In the genomic region with DNA sequence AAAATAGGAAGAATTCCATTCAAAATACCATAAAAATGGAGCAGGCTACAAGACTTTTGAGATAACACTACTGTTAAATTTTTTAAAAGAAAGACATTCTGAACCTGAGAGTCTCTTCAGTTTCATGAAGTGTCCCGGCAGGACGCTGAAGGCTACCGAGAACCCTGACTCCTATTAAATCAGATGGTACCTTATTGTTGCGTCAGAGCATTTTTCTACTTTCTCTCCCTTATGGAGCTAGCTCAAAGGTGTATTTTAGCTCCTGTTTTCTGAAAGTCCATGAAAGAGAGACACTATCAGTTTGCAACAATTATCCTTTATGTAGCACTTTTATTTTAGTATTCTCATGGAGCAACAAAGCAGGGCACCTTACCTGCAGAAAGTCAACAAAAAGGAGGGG, we compare ENCODE assay signal across 37 cellular contexts.
"Had no signal": no experiment of that assay in that cellular context is flagged by ENCODE, and none has a peak within 500 bp of the region (broad histone marks: within the 10 kb centered on the region; RNA-seq: fewer than 3 reads in every experiment).

No MANE protein-coding gene starts in this region.

- H3K9me3 Mint-ChIP-seq: activated CD4-positive, alpha-beta T cell treated with anti-CD3 and anti-CD28 coated beads, Interleukin-2, amount 10 ng/mL, durations not matched to agents 24 days and 14 days; activated T-helper 2 cell treated with anti-CD3 and anti-CD28 coated beads, Interferon-gamma antibody, Interleukin-2, Interleukin-4, amounts not matched to agents 10 μg/mL and 5 μg/mL and 100 μg/mL, durations not matched to agents 14 hours and 24 hours and 36 hours; central memory CD8-positive, alpha-beta T cell; T-helper 2 cell treated with Interferon-gamma antibody and Interleukin-4, amounts not matched to agents 5 μg/mL and 100 μg/mL, for 36 hours had no signal

- H3K4me3 Mint-ChIP-seq: activated B cell treated with CpG ODN at 0.5 μM for 24 hours; activated CD4-positive, alpha-beta memory T cell treated with anti-CD3 and anti-CD28 coated beads, Interleukin-2, amount 10 ng/mL, durations not matched to agents 7 days and 5 days; activated CD4-positive, alpha-beta T cell treated with anti-CD3 and anti-CD28 coated beads, Interleukin-2, amount 10 ng/mL, durations not matched to agents 24 days and 14 days; activated CD8-positive, alpha-beta memory T cell treated with anti-CD3 and anti-CD28 coated beads, Interleukin-2, amount 10 ng/mL, durations not matched to agents 7 days and 5 days; activated CD8-positive, alpha-beta T cell treated with anti-CD3 and anti-CD28 coated beads, Interleukin-2, amount 10 ng/mL, durations not matched to agents 7 days and 5 days; activated naive CD4-positive, alpha-beta T cell treated with anti-CD3 and anti-CD28 coated beads for 36 hours; activated naive CD4-positive, alpha-beta T cell treated with anti-CD3 and anti-CD28 coated beads, Interleukin-2, amount 50 U/mL, for 24 hours; activated naive CD8-positive, alpha-beta T cell; activated naive CD8-positive, alpha-beta T cell treated with anti-CD3 and anti-CD28 coated beads, Interleukin-2, amount 10 ng/mL, durations not matched to agents 7 days and 5 days; activated naive CD8-positive, alpha-beta T cell treated with anti-CD3 and anti-CD28 coated beads, Interleukin-2, amount 50 U/mL, for 24 hours; activated T-cell treated with anti-CD3 and anti-CD28 coated beads, Interleukin-2, amount 50 U/mL, for 24 hours; brain; central memory CD8-positive, alpha-beta T cell; T-helper 1 cell treated with Interleukin-12 subunit alpha and Interleukin-12 subunit beta and Interleukin-4 antibody, amounts not matched to agents 30 μg/mL and 1 μg/mL, for 36 hours; T-helper 2 cell treated with Interferon-gamma antibody and Interleukin-4, amounts not matched to agents 5 μg/mL and 100 μg/mL, for 36 hours had no signal

- H3K27me3 Mint-ChIP-seq: activated CD4-positive, alpha-beta memory T cell treated with anti-CD3 and anti-CD28 coated beads, Interleukin-2, amount 10 ng/mL, durations not matched to agents 7 days and 5 days; activated CD4-positive, alpha-beta T cell treated with anti-CD3 and anti-CD28 coated beads, Interleukin-2, amount 10 ng/mL, durations not matched to agents 24 days and 14 days; activated CD8-positive, alpha-beta memory T cell treated with anti-CD3 and anti-CD28 coated beads, Interleukin-2, amount 10 ng/mL, durations not matched to agents 7 days and 5 days; activated naive CD8-positive, alpha-beta T cell treated with anti-CD3 and anti-CD28 coated beads, Interleukin-2, amount 10 ng/mL, durations not matched to agents 7 days and 5 days; brain; central memory CD8-positive, alpha-beta T cell had no signal

- H3K27ac ChIP-seq: ascending aorta, cardiac muscle cell, VCaP had no signal

- ATAC-seq: activated CD8-positive, alpha-beta memory T cell treated with anti-CD3 and anti-CD28 coated beads, Interleukin-2, amount 10 ng/mL, durations not matched to agents 7 days and 5 days; activated CD8-positive, alpha-beta T cell treated with anti-CD3 and anti-CD28 coated beads, Interleukin-2, amount 10 ng/mL, durations not matched to agents 7 days and 5 days; activated naive CD8-positive, alpha-beta T cell treated with anti-CD3 and anti-CD28 coated beads, Interleukin-2, amount 50 U/mL, for 24 hours had no signal

- H3K36me3 ChIP-seq: ascending aorta, cardiac muscle cell had no signal

- H3K27ac Mint-ChIP-seq: activated B cell treated with CpG ODN at 0.5 μM for 24 hours; activated CD4-positive, alpha-beta memory T cell treated with anti-CD3 and anti-CD28 coated beads, Interleukin-2, amount 10 ng/mL, durations not matched to agents 7 days and 5 days; activated CD4-positive, alpha-beta T cell treated with anti-CD3 and anti-CD28 coated beads, Interleukin-2, amount 10 ng/mL, durations not matched to agents 24 days and 14 days; activated CD8-positive, alpha-beta memory T cell treated with anti-CD3 and anti-CD28 coated beads, Interleukin-2, amount 10 ng/mL, durations not matched to agents 7 days and 5 days; activated CD8-positive, alpha-beta T cell treated with anti-CD3 and anti-CD28 coated beads, Interleukin-2, amount 10 ng/mL, durations not matched to agents 7 days and 5 days; activated naive CD4-positive, alpha-beta T cell treated with anti-CD3 and anti-CD28 coated beads for 36 hours; activated naive CD4-positive, alpha-beta T cell treated with anti-CD3 and anti-CD28 coated beads, Interleukin-2, amount 50 U/mL, for 24 hours; activated naive CD8-positive, alpha-beta T cell; activated naive CD8-positive, alpha-beta T cell treated with anti-CD3 and anti-CD28 coated beads, Interleukin-2, amount 10 ng/mL, durations not matched to agents 7 days and 5 days; activated naive CD8-positive, alpha-beta T cell treated with anti-CD3 and anti-CD28 coated beads, Interleukin-2, amount 50 U/mL, for 24 hours; activated T-cell treated with anti-CD3 and anti-CD28 coated beads, Interleukin-2, amount 50 U/mL, for 24 hours; activated T-helper 2 cell treated with anti-CD3 and anti-CD28 coated beads, Interferon-gamma antibody, Interleukin-2, Interleukin-4, amounts not matched to agents 10 μg/mL and 5 μg/mL and 100 μg/mL, durations not matched to agents 14 hours and 24 hours and 36 hours; brain; T-helper 1 cell treated with Interleukin-12 subunit alpha and Interleukin-12 subunit beta and Interleukin-4 antibody, amounts not matched to agents 30 μg/mL and 1 μg/mL, for 36 hours; T-helper 2 cell treated with Interferon-gamma antibody and Interleukin-4, amounts not matched to agents 5 μg/mL and 100 μg/mL, for 36 hours had no signal

- H3K27me3 ChIP-seq: ascending aorta, cardiac muscle cell had no signal

- H3K36me3 Mint-ChIP-seq: activated CD8-positive, alpha-beta memory T cell treated with anti-CD3 and anti-CD28 coated beads, Interleukin-2, amount 10 ng/mL, durations not matched to agents 7 days and 5 days; activated naive CD8-positive, alpha-beta T cell; activated naive CD8-positive, alpha-beta T cell treated with anti-CD3 and anti-CD28 coated beads, Interleukin-2, amount 10 ng/mL, durations not matched to agents 7 days and 5 days; brain had no signal

- H3K4me1 Mint-ChIP-seq: activated B cell treated with CpG ODN at 0.5 μM for 24 hours; activated CD4-positive, alpha-beta memory T cell treated with anti-CD3 and anti-CD28 coated beads, Interleukin-2, amount 10 ng/mL, durations not matched to agents 7 days and 5 days; activated CD4-positive, alpha-beta T cell treated with anti-CD3 and anti-CD28 coated beads, Interleukin-2, amount 10 ng/mL, durations not matched to agents 24 days and 14 days; activated CD8-positive, alpha-beta memory T cell treated with anti-CD3 and anti-CD28 coated beads, Interleukin-2, amount 10 ng/mL, durations not matched to agents 7 days and 5 days; activated naive CD4-positive, alpha-beta T cell treated with anti-CD3 and anti-CD28 coated beads, Interleukin-2, amount 50 U/mL, for 24 hours; activated naive CD8-positive, alpha-beta T cell treated with anti-CD3 and anti-CD28 coated beads, Interleukin-2, amount 10 ng/mL, durations not matched to agents 7 days and 5 days; activated naive CD8-positive, alpha-beta T cell treated with anti-CD3 and anti-CD28 coated beads, Interleukin-2, amount 50 U/mL, for 24 hours; central memory CD8-positive, alpha-beta T cell had no signal

- H3K4me3 ChIP-seq: ascending aorta, cardiac muscle cell had no signal

- FAIRE-seq: bronchial epithelial cell, TTC549 had no signal

- H3K4me1 ChIP-seq: ascending aorta had no signal

- DNase-seq: activated B cell treated with CpG ODN at 0.5 μM for 24 hours; activated CD4-positive, alpha-beta memory T cell treated with anti-CD3 and anti-CD28 coated beads, Interleukin-2, amount 10 ng/mL, durations not matched to agents 7 days and 5 days; activated CD4-positive, alpha-beta T cell treated with anti-CD3 and anti-CD28 coated beads for 4 hours; activated CD4-positive, alpha-beta T cell treated with anti-CD3 and anti-CD28 coated beads, Interleukin-2, amount 10 ng/mL, durations not matched to agents 24 days and 14 days; activated CD4-positive, alpha-beta T cell treated with anti-CD3 and anti-CD28 coated beads, Interleukin-2, amount 50 U/mL, for 48 hours; activated CD4-positive, CD25-positive, alpha-beta regulatory T cell treated with anti-CD3 and anti-CD28 coated beads, Interleukin-2, amount 50 U/mL, for 72 hours; activated CD8-positive, alpha-beta memory T cell treated with anti-CD3 and anti-CD28 coated beads for 24 hours; activated CD8-positive, alpha-beta memory T cell treated with anti-CD3 and anti-CD28 coated beads, Interleukin-2, amount 10 ng/mL, durations not matched to agents 7 days and 5 days; activated CD8-positive, alpha-beta memory T cell treated with anti-CD3 and anti-CD28 coated beads, Interleukin-2, amount 50 U/mL, for 48 hours; activated CD8-positive, alpha-beta T cell treated with anti-CD3 and anti-CD28 coated beads, Interleukin-2, amount 10 ng/mL, durations not matched to agents 7 days and 5 days; activated effector memory CD4-positive, alpha-beta T cell treated with anti-CD3 and anti-CD28 coated beads, Interleukin-2, amount 50 U/mL, for 16 hours; activated gamma-delta T cell treated with Interleukin-2 at 50 U/mL for 16 hours; activated naive CD4-positive, alpha-beta T cell; activated naive CD4-positive, alpha-beta T cell treated with anti-CD3 and anti-CD28 coated beads for 36 hours; activated naive CD8-positive, alpha-beta T cell treated with anti-CD3 and anti-CD28 coated beads, Interleukin-2, amount 10 ng/mL, durations not matched to agents 7 days and 5 days; activated naive CD8-positive, alpha-beta T cell treated with anti-CD3 and anti-CD28 coated beads, Interleukin-2, amount 50 U/mL, for 24 hours; activated T-cell treated with anti-CD3 and anti-CD28 coated beads, Interleukin-2, amount 50 U/mL, for 24 hours; activated T-cell treated with anti-CD3 and anti-CD28 coated beads, Interleukin-2, amount 50 U/mL, for 48 hours; amygdala; anterior cingulate cortex; caudate nucleus; cerebellar nuclear complex; T-helper 1 cell; T-helper 2 cell; T-helper 9 cell had no signal

- H3K9me3 ChIP-seq: ascending aorta had no signal
